Comparison of ENCODE assay signal across 25 cellular contexts in the genomic region with DNA sequence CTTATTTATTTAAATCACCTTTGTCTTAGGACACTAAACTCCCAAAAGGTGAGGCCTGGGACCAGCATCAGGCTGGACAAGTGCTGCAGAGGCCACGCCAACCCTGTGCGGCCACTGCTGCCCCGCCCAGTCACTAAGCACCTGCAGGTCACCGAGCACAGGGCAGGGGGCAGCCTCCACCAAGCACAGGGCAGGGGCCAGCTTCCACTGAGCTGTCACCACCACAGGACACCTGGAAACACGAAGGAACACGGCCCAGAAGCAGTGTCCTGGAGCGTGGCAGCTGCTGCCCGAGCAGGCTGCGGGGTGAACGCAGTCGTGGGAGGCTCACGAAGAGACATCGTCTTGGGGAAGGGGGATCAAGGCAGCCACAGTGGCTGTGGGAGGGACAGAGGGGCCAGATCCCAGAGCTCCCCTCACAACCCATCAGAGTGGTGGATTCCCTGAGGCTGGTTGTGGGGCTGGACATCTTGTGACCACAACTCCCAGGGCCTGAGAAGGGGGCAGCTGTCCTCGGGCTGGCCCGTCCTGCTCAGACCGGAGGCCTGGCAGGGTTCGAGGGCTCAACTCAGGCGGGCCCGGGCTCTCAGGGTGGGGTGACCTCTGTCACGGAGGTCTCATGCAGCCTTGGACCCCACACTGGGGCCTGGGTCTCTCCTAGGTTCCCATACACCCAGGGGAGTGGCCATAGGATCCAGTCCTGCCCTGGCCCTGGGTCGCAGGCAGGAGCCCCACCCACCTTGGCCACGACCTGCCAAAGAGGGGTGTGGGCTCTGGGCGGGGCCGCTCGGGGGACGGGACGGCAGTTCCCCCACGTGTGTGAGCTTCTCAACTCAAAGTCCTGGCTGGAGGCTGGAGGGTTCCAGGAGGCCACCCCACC. TPM values are rescaled to one million over a fixed set of nuclear protein-coding genes. Genes with fewer than 3 reads are reported as not detected.
DNase-seq lines count a peak whose midpoint lies in the region; ATAC-seq and TF ChIP-seq lines count a peak whose summit lies in the region.
"Had no signal": no experiment of that assay in that cellular context is flagged by ENCODE, and none has a peak within 500 bp of the region (broad histone marks: within the 10 kb centered on the region; RNA-seq: fewer than 3 reads in every experiment).

No MANE protein-coding gene starts in this region.

- H3K36me3 ChIP-seq in left ventricle myocardium inferior (no peaks in the 10 kb centered on the region), mesendoderm (ENCODE audit: control insufficient read depth, insufficient read depth, low read length) (no peaks in the 10 kb centered on the region)

- no peak overlapping the region for H3K4ac ChIP-seq in mesendoderm (ENCODE audit: low read depth, low read length)

- WGBS in right cardiac atrium = 87% methylated on average over 28 of the region's 28 CpGs
- no CpG with 5 or more reads among the region's 28 CpGs for WGBS in mesendoderm (ENCODE audit: extremely low coverage, insufficient coverage, low lambda C conversion rate)

- no peak overlapping the region for H3K56ac ChIP-seq in mesendoderm (ENCODE audit: low read length)

- H3K4me1 ChIP-seq in right cardiac atrium (ENCODE audit: control insufficient read depth, insufficient read depth, low read length) = no peaks in the 10 kb centered on the region
- H3K4me1 ChIP-seq in left ventricle myocardium inferior = peaks cover 8% of the 10 kb centered on the region
- H3K4me1 ChIP-seq in mesendoderm (ENCODE audit: control insufficient read depth, low read depth, low read length) = no peaks in the 10 kb centered on the region
- H3K4me1 ChIP-seq: gastroesophageal sphincter had no signal

- H2BK15ac ChIP-seq in mesendoderm (replicated peaks; ENCODE audit: low read depth) = no peak overlapping the region

- no peak overlapping the region for H3K27ac ChIP-seq in right cardiac atrium (ENCODE audit: low read length)
- H3K27ac ChIP-seq in left ventricle myocardium inferior (replicated peaks) = no peak overlapping the region
- H3K27ac ChIP-seq in mesendoderm (ENCODE audit: low read depth, low read length) = no peak overlapping the region
- H3K27ac ChIP-seq: C4-2B, gastroesophageal sphincter, tibial nerve had no signal

- intact Hi-C loops in right cardiac atrium (cut with DNase I) (no loop called here), left ventricle myocardium inferior (cut with micrococcal nuclease) (no loop called here)

- no peak overlapping the region for H3K27ac Mint-ChIP-seq in stimulated activated memory B cell treated with anti-CD40 and anti-IgM and Interleukin-4, amounts not matched to agents 10 μg/mL and 1 μg/mL and 100 μg/mL, for 72 hours
- H3K27ac Mint-ChIP-seq: activated CD8-positive, alpha-beta T cell treated with anti-CD3 and anti-CD28 coated beads for 36 hours; activated naive CD8-positive, alpha-beta T cell treated with anti-CD3 and anti-CD28 coated beads for 36 hours; brain; stimulated activated effector memory CD8-positive, alpha-beta T cell treated with anti-CD3 and anti-CD28 coated beads, Interleukin-12 subunit alpha, Interleukin-12 subunit beta, amount 100 ng/mL, for 72 hours; T-cell had no signal

- H3K23ac ChIP-seq in mesendoderm (ENCODE audit: low read length) = no peak overlapping the region

- H3K9me3 ChIP-seq in right cardiac atrium (ENCODE audit: control insufficient read depth, low read length) (no peaks in the 10 kb centered on the region), left ventricle myocardium inferior (replicated peaks) (peaks cover 14% of the 10 kb centered on the region)

- H3K36me3 Mint-ChIP-seq in stimulated activated memory B cell treated with anti-CD40 and anti-IgM and Interleukin-4, amounts not matched to agents 10 μg/mL and 1 μg/mL and 100 μg/mL, for 72 hours = no peaks in the 10 kb centered on the region

- no peak overlapping the region for H3K4me2 ChIP-seq in mesendoderm (ENCODE audit: low read length)

- H4K8ac ChIP-seq in mesendoderm (ENCODE audit: low read depth, low read length) = no peak overlapping the region

- H4K5ac ChIP-seq in mesendoderm (ENCODE audit: low read length) = no peak overlapping the region

- H3K4me3 Mint-ChIP-seq in stimulated activated memory B cell treated with anti-CD40 and anti-IgM and Interleukin-4, amounts not matched to agents 10 μg/mL and 1 μg/mL and 100 μg/mL, for 72 hours = no peak overlapping the region
- H3K4me3 Mint-ChIP-seq: activated CD8-positive, alpha-beta T cell treated with anti-CD3 and anti-CD28 coated beads for 36 hours; activated naive CD8-positive, alpha-beta T cell treated with anti-CD3 and anti-CD28 coated beads for 36 hours; activated T-cell treated with anti-CD3 and anti-CD28 coated beads, Interleukin-2, amount 50 U/mL, for 4 hours; brain; neural crest cell; stimulated activated effector memory CD8-positive, alpha-beta T cell treated with anti-CD3 and anti-CD28 coated beads, Interleukin-12 subunit alpha, Interleukin-12 subunit beta, amount 100 ng/mL, for 72 hours; T-cell had no signal

- H3K27me3 ChIP-seq in right cardiac atrium (ENCODE audit: control insufficient read depth, insufficient read depth) = no peaks in the 10 kb centered on the region
- no peaks in the 10 kb centered on the region for H3K27me3 ChIP-seq in left ventricle myocardium inferior (ENCODE audit: low read depth)
- no peaks in the 10 kb centered on the region for H3K27me3 ChIP-seq in mesendoderm (ENCODE audit: insufficient read depth, low read length, poor library complexity)
- H3K27me3 ChIP-seq: gastroesophageal sphincter, tibial nerve had no signal

- peak in 1 of 3 donors; percentile 36 for DNase-seq in right cardiac atrium
- DNase-seq in left ventricle myocardium inferior = no peak
- peak; percentile 61 for DNase-seq in ecto neural progenitor cell (ENCODE audit: low spot score)
- DNase-seq in mesendoderm = peak; percentile 9
- no peak for DNase-seq in DMS53 treated with DMSO at 0.1 percent for 48 hours (lab: John Stamatoyannopoulos, UW; ENCODE audit: unreplicated experiment)
- no peak for DNase-seq in GDM1 (lab: John Stamatoyannopoulos, UW)
- DNase-seq: activated CD8-positive, alpha-beta T cell treated with anti-CD3 and anti-CD28 coated beads for 36 hours; activated naive CD8-positive, alpha-beta T cell treated with anti-CD3 and anti-CD28 coated beads for 36 hours; activated T-cell treated with anti-CD3 and anti-CD28 coated beads, Interleukin-2, amount 50 U/mL, for 4 hours; dermis blood vessel endothelial cell; MV-4-11; NCI-H187 treated with DMSO at 0.1 percent for 48 hours; NCI-H345; retina; Right ventricle myocardium superior; stimulated activated CD4-positive, alpha-beta T cell treated with anti-CD3 and anti-CD28 coated beads, Interleukin-15, amount 100 ng/mL, for 24 hours; T-cell had no signal

- H3K18ac ChIP-seq in mesendoderm (ENCODE audit: low read length) = no peak overlapping the region

- H3K4me3 ChIP-seq in right cardiac atrium (ENCODE audit: low read length) (no peak overlapping the region), left ventricle myocardium inferior (no peak overlapping the region), mesendoderm (ENCODE audit: low read length) (no peak overlapping the region)
- H3K4me3 ChIP-seq: gastroesophageal sphincter, tibial nerve had no signal

- no peaks in the 10 kb centered on the region for H3K4me1 Mint-ChIP-seq in stimulated activated memory B cell treated with anti-CD40 and anti-IgM and Interleukin-4, amounts not matched to agents 10 μg/mL and 1 μg/mL and 100 μg/mL, for 72 hours
- H3K4me1 Mint-ChIP-seq: activated naive CD8-positive, alpha-beta T cell treated with anti-CD3 and anti-CD28 coated beads for 36 hours; T-cell had no signal

- no peak overlapping the region for H3K9ac ChIP-seq in mesendoderm (ENCODE audit: low read length)

- H2AK5ac ChIP-seq in mesendoderm (ENCODE audit: low read length) = no peak overlapping the region

- H2BK120ac ChIP-seq in mesendoderm (ENCODE audit: low read depth, low read length) = no peak overlapping the region

- H3K79me2 ChIP-seq in mesendoderm (ENCODE audit: control insufficient read depth, insufficient read depth, low read length) = no peaks in the 10 kb centered on the region

- no peak overlapping the region for H2BK5ac ChIP-seq in mesendoderm (ENCODE audit: low read length)

- no peaks in the 10 kb centered on the region for H3K79me1 ChIP-seq in mesendoderm (ENCODE audit: low read length)

- TF ChIP-seq CTCF in left ventricle myocardium inferior (IDR thresholded peaks at IDR 0.05; ENCODE audit: borderline replicate concordance) = no peak

- ATAC-seq in right cardiac atrium (peak; percentile 35 to 37), GM21360 (IDR thresholded peaks at IDR 0.05; ENCODE audit: unreplicated experiment) (no peak)
- ATAC-seq in stimulated activated memory B cell treated with anti-CD40 and anti-IgM and Interleukin-4, amounts not matched to agents 10 μg/mL and 1 μg/mL and 100 μg/mL, for 72 hours = no peak
- ATAC-seq: activated CD8-positive, alpha-beta T cell treated with anti-CD3 and anti-CD28 coated beads for 36 hours; activated T-cell treated with anti-CD3 and anti-CD28 coated beads, Interleukin-2, amount 50 U/mL, for 4 hours; gastroesophageal sphincter; stimulated activated effector memory CD8-positive, alpha-beta T cell treated with anti-CD3 and anti-CD28 coated beads, Interleukin-12 subunit alpha, Interleukin-12 subunit beta, amount 100 ng/mL, for 72 hours; T-cell had no signal

- H3K27me3 Mint-ChIP-seq in stimulated activated memory B cell treated with anti-CD40 and anti-IgM and Interleukin-4, amounts not matched to agents 10 μg/mL and 1 μg/mL and 100 μg/mL, for 72 hours = peaks cover 10% of the 10 kb centered on the region
- H3K27me3 Mint-ChIP-seq: activated CD8-positive, alpha-beta T cell treated with anti-CD3 and anti-CD28 coated beads for 36 hours; activated naive CD8-positive, alpha-beta T cell treated with anti-CD3 and anti-CD28 coated beads for 36 hours; brain; T-cell had no signal

- peaks cover 3% of the 10 kb centered on the region for H3K9me3 Mint-ChIP-seq in stimulated activated memory B cell treated with anti-CD40 and anti-IgM and Interleukin-4, amounts not matched to agents 10 μg/mL and 1 μg/mL and 100 μg/mL, for 72 hours
- H3K9me3 Mint-ChIP-seq: stimulated activated effector memory CD8-positive, alpha-beta T cell treated with anti-CD3 and anti-CD28 coated beads, Interleukin-12 subunit alpha, Interleukin-12 subunit beta, amount 100 ng/mL, for 72 hours had no signal

RNA-seq across cellular contexts. Expression of a gene that starts 18.7 kb away (rescaled TPM):
- 10 to 100 TPM; 14.0 to 20.8 (median 19.2) TPM for total RNA-seq in right cardiac atrium
- 14.8 TPM for polyA plus RNA-seq in right cardiac atrium
- 22.4 TPM for total RNA-seq in left ventricle myocardium inferior
- polyA plus RNA-seq in mesendoderm (2013, experiment 1 of 2) = 1.3 TPM
- polyA plus RNA-seq in mesendoderm (2013, experiment 2 of 2) = 1.4 TPM

RNA-seq across cellular contexts. Expression of a gene that starts 31.6 kb away (rescaled TPM):
- total RNA-seq in right cardiac atrium (10 to 100 TPM; 43.8 to 49.2 (median 45.8) TPM), left ventricle myocardium inferior (41.4 TPM)
- polyA plus RNA-seq in right cardiac atrium = 37.0 TPM
- 84.0 TPM for polyA plus RNA-seq in mesendoderm (2013, experiment 1 of 2)
- 85.0 TPM for polyA plus RNA-seq in mesendoderm (2013, experiment 2 of 2)

RNA-seq across cellular contexts. Expression of a gene that starts 36.7 kb away (rescaled TPM):
- total RNA-seq in right cardiac atrium = 10 to 100 TPM; 10.4 to 15.0 (median 14.1) TPM
- polyA plus RNA-seq in right cardiac atrium = 14.1 TPM
- 13.6 TPM for total RNA-seq in left ventricle myocardium inferior
- 15.6 TPM for polyA plus RNA-seq in mesendoderm (2013, experiment 1 of 2)
- 15.8 TPM for polyA plus RNA-seq in mesendoderm (2013, experiment 2 of 2)

RNA-seq across cellular contexts. Expression of a gene that starts 55.6 kb away (rescaled TPM):
- total RNA-seq in right cardiac atrium (10 to 100 TPM; 43.2 to 66.8 (median 60.9) TPM), left ventricle myocardium inferior (79.1 TPM)
- polyA plus RNA-seq in right cardiac atrium = 57.6 TPM
- polyA plus RNA-seq in mesendoderm (2013, experiment 1 of 2) = 2.5 TPM
- polyA plus RNA-seq in mesendoderm (2013, experiment 2 of 2) = 2.0 TPM

Comparison
In these comparisons a context has a peak if more than half of its experiments do, and no peak if none do; other contexts are left out.
1. ATAC-seq: peak in right cardiac atrium (2 of 2); none in stimulated activated memory B cell treated with anti-CD40 and anti-IgM and Interleukin-4, amounts not matched to agents 10 μg/mL and 1 μg/mL and 100 μg/mL, for 72 hours (single experiment) and GM21360 (single experiment).
2. DNase-seq: peak in ecto neural progenitor cell (single experiment) and mesendoderm (single experiment); none in left ventricle myocardium inferior (single experiment), DMS53 treated with DMSO at 0.1 percent for 48 hours (single experiment) and GDM1 (single experiment).